Comparison of ENCODE assay signal across 31 cellular contexts in genomic region chr17:3815925-3816324, GRCh38. TPM values are rescaled to one million over a fixed set of nuclear protein-coding genes. Genes with fewer than 3 reads are reported as not detected.
DNase-seq lines count a peak whose midpoint lies in the region; ATAC-seq and TF ChIP-seq lines count a peak whose summit lies in the region.
"Had no signal": no experiment of that assay in that cellular context is flagged by ENCODE, and none has a peak within 500 bp of the region (broad histone marks: within the 10 kb centered on the region; RNA-seq: fewer than 3 reads in every experiment).

No MANE protein-coding gene starts in this region.

- no peaks in the 10 kb centered on the region for H3K9me2 ChIP-seq in DOHH2 (replicated peaks; ENCODE audit: control insufficient read depth, low read length)
- H3K9me2 ChIP-seq: SK-N-SH had no signal

- no peaks in the 10 kb centered on the region for H3K27me3 ChIP-seq in DOHH2 (ENCODE audit: control insufficient read depth, low read length)
- no peaks in the 10 kb centered on the region for H3K27me3 ChIP-seq in vagina
- no peaks in the 10 kb centered on the region for H3K27me3 ChIP-seq in esophagus muscularis mucosa
- H3K27me3 ChIP-seq: body of pancreas, MG63 had no signal

- no peak for DNase-seq in epithelial cell of proximal tubule (ENCODE audit: low read depth)
- DNase-seq in retinal pigment epithelial cell (ENCODE audit: low read depth): no peak
- no peak for DNase-seq in vagina (ENCODE audit: extremely low spot score in 2 of 2)
- no peak for DNase-seq in esophagus muscularis mucosa (ENCODE audit: extremely low spot score)
- no peak for DNase-seq in SHP77 (lab: John Stamatoyannopoulos, UW)
- DNase-seq: activated CD4-positive, alpha-beta T cell treated with anti-CD3 and anti-CD28 coated beads, Interleukin-2, amount 50 U/mL, for 1 hour; activated CD4-positive, CD25-positive, alpha-beta regulatory T cell; activated effector memory CD4-positive, alpha-beta T cell treated with Interleukin-2 at 50 U/mL for 16 hours; activated naive CD8-positive, alpha-beta T cell treated with anti-CD3 and anti-CD28 coated beads, Interleukin-2, amount 50 U/mL, for 24 hours; activated T-cell treated with anti-CD3 and anti-CD28 coated beads, Interleukin-2, amount 50 U/mL, for 1 hour; body of pancreas; C1 segment of cervical spinal cord; Caco-2; cerebellar nuclear complex; DMS79; GF-D8; GOT3; KBM-7; MG63; naive B cell; NCI-H1417; NCI-H2029; NCI-H526 treated with DMSO at 0.1 percent for 48 hours; NK-92 treated with Interleukin-12 subunit alpha and Interleukin-12 subunit beta, amount 100 ng/mL, for 24 hours; occipital lobe; SK-N-SH; trophoblast cell had no signal

- peaks cover 17% of the 10 kb centered on the region for H3K79me2 ChIP-seq in DOHH2 (ENCODE audit: control insufficient read depth, low read length)

- H3K4me1 ChIP-seq in DOHH2 (ENCODE audit: control insufficient read depth, low read length) (peaks cover 66% of the 10 kb centered on the region), vagina (no peaks in the 10 kb centered on the region), esophagus muscularis mucosa (no peaks in the 10 kb centered on the region)
- H3K4me1 ChIP-seq: body of pancreas, Caco-2 had no signal

- TF ChIP-seq POLR2A in vagina (IDR thresholded peaks at IDR 0.05): no peak
- TF ChIP-seq POLR2A in esophagus muscularis mucosa (IDR thresholded peaks at IDR 0.05; ENCODE audit: low read depth): no peak

- H3K9me3 ChIP-seq in DOHH2 (ENCODE audit: control insufficient read depth, insufficient read depth, low read length) (no peaks in the 10 kb centered on the region), vagina (no peaks in the 10 kb centered on the region), esophagus muscularis mucosa (no peaks in the 10 kb centered on the region)
- H3K9me3 ChIP-seq: body of pancreas, Caco-2, MG63, SK-N-SH had no signal

- 89% methylated on average over 7 of the region's 7 CpGs for WGBS in esophagus muscularis mucosa

- peak overlapping the region; percentile 71 for H3K4me2 ChIP-seq in DOHH2 (ENCODE audit: low read length)
- H3K4me2 ChIP-seq: SK-N-SH had no signal

- TF ChIP-seq EP300 in esophagus muscularis mucosa (IDR thresholded peaks at IDR 0.05): no peak

- H3K27ac ChIP-seq in DOHH2 (ENCODE audit: low read depth, low read length) (peak overlapping the region; percentile 81), angular gyrus (ENCODE audit: low read depth, low read length) (peak overlapping the region; percentile 57), vagina (no peak overlapping the region), esophagus muscularis mucosa (replicated peaks in 1 of 4) (no peak overlapping the region)
- H3K27ac ChIP-seq: body of pancreas had no signal

- H3F3A ChIP-seq in DOHH2 (ENCODE audit: control insufficient read depth, insufficient read depth): peaks cover 24% of the 10 kb centered on the region

- no peaks in the 10 kb centered on the region for H4K20me1 ChIP-seq in DOHH2 (ENCODE audit: control insufficient read depth, insufficient read depth, low read depth, low read length)

- intact Hi-C loops in vagina (cut with DNase I): no loop called here
- intact Hi-C loops in esophagus muscularis mucosa (cut with DNase I): no loop called here

- peaks cover 84% of the 10 kb centered on the region for H3K36me3 ChIP-seq in DOHH2 (ENCODE audit: control insufficient read depth, low read length)
- H3K36me3 ChIP-seq in vagina: peaks cover 0 to 86% of the 10 kb centered on the region in 2 donors
- peaks cover 51 to 100% (median 97%) of the 10 kb centered on the region in 4 donors for H3K36me3 ChIP-seq in esophagus muscularis mucosa

- H3K4me3 ChIP-seq in DOHH2 (ENCODE audit: low read length): peak overlapping the region; percentile 55
- no peak overlapping the region for H3K4me3 ChIP-seq in epithelial cell of proximal tubule (ENCODE audit: low read depth, low read length)
- no peak overlapping the region for H3K4me3 ChIP-seq in retinal pigment epithelial cell (ENCODE audit: low read length)
- H3K4me3 ChIP-seq in vagina: no peak overlapping the region
- H3K4me3 ChIP-seq in esophagus muscularis mucosa: no peak overlapping the region
- H3K4me3 ChIP-seq: body of pancreas, MG63 had no signal

- TF ChIP-seq CTCF in DOHH2 (IDR thresholded peaks at IDR 0.05; ENCODE audit: low read depth, low read length, poor library complexity, severe bottlenecking) (no peak), epithelial cell of proximal tubule (conservative IDR thresholded peaks at IDR 0.05; ENCODE audit: low read depth, low read length) (peak; percentile 15), retinal pigment epithelial cell (conservative IDR thresholded peaks at IDR 0.05; ENCODE audit: low read depth, low read length) (peak; percentile 8), vagina (IDR thresholded peaks at IDR 0.05) (no peak), esophagus muscularis mucosa (IDR thresholded peaks at IDR 0.05) (no peak)

- ATAC-seq in HG03565 (IDR thresholded peaks at IDR 0.05; ENCODE audit: unreplicated experiment): no peak
- ATAC-seq: activated naive CD8-positive, alpha-beta T cell treated with anti-CD3 and anti-CD28 coated beads, Interleukin-2, amount 50 U/mL, for 24 hours; body of pancreas; stimulated activated effector memory CD8-positive, alpha-beta T cell treated with anti-CD3 and anti-CD28 coated beads, Interleukin-12 subunit alpha, Interleukin-12 subunit beta, amount 100 ng/mL, for 72 hours had no signal

RNA-seq across cellular contexts. Expression of gene ITGAE, which starts 14.9 kb away (rescaled TPM):
- total RNA-seq in epithelial cell of proximal tubule (36.0 and 61.0 TPM in 2 replicates), vagina (30.9 TPM), esophagus muscularis mucosa (10 to 100 TPM; 16.1 to 29.5 (median 21.4) TPM)

RNA-seq across cellular contexts. Expression of gene NCBP3, which starts 30.1 kb away (rescaled TPM):
- total RNA-seq in epithelial cell of proximal tubule: 15.2 and 16.4 TPM in 2 replicates
- 20.6 TPM for total RNA-seq in vagina
- total RNA-seq in esophagus muscularis mucosa: 10 to 100 TPM; 15.0 to 33.9 (median 21.9) TPM

Comparison
In these comparisons a context has a peak if more than half of its experiments do, and no peak if none do; other contexts are left out.
1. H3K27ac ChIP-seq: peak in DOHH2 (single experiment) and angular gyrus (single experiment); none in vagina (single experiment) and esophagus muscularis mucosa (0 of 4).
2. CTCF ChIP-seq: peak in epithelial cell of proximal tubule (single experiment) and retinal pigment epithelial cell (single experiment); none in DOHH2 (single experiment), vagina (0 of 3) and esophagus muscularis mucosa (0 of 3).